Comparison of ENCODE assay signal across 1 cellular context in genomic region chr1:28376195-28376594, GRCh38.
A peak's percentile ranks its signal among the peaks of the same experiment; 100 is the strongest.
TF ChIP-seq lines count a peak whose summit lies in the region.
"Not testable (repeated sequence)": the region's sequence is repeated elsewhere in the genome, so short reads cannot be mapped to it uniquely, and the experiment has no call there.

No MANE protein-coding gene starts in this region.

TF ChIP-seq in K562, 482 proteins besides CTCF, POLR2A, EP300 and RAD21:
- TF ChIP-seq HDGF (IDR thresholded peaks at IDR 0.05) (0 out of 2 replicates have a peak, but pooled peaks have one; percentile 28), ZBTB33 (CRISPR knock-in tag; IDR thresholded peaks at IDR 0.05) (0 out of 2 replicates have a peak, but pooled peaks have one; percentile 75), NR2C1 (IDR thresholded peaks at IDR 0.05) (0 out of 2 replicates have a peak, but pooled peaks have one; percentile 17), ZNF384 (IDR thresholded peaks at IDR 0.05; ENCODE audit: low read depth, low read length) (peak; percentile 49; the same call in 1 of the 2 replicates)
- TF ChIP-seq NR2C1 (tag; IDR thresholded peaks at IDR 0.05) = not testable (repeated sequence)
